25 cellular contexts compared by ENCODE assay signal in genomic region chr7:114392686-114393085, GRCh38. TPM values are rescaled to one million over a fixed set of nuclear protein-coding genes. Genes with fewer than 3 reads are reported as not detected.
DNase-seq lines count a peak whose midpoint lies in the region; ATAC-seq and TF ChIP-seq lines count a peak whose summit lies in the region.
"Had no signal": no experiment of that assay in that cellular context is flagged by ENCODE, and none has a peak within 500 bp of the region (broad histone marks: within the 10 kb centered on the region; RNA-seq: fewer than 3 reads in every experiment).

No MANE protein-coding gene starts in this region.

- peak; percentile 35 for DNase-seq in A172 (ENCODE audit: low spot score)
- DNase-seq in HT1080 (ENCODE audit: low read depth): peak; percentile 65
- DNase-seq in epithelial cell of proximal tubule (ENCODE audit: low read depth): peak; percentile 69
- DNase-seq in myocyte (ENCODE audit: low read depth): peak; percentile 98
- no peak for DNase-seq in RWPE1 (ENCODE audit: low spot score)
- DNase-seq in RPMI8226: no peak
- no peak for DNase-seq in germinal center (ENCODE audit: low spot score)
- DNase-seq: activated CD4-positive, alpha-beta memory T cell treated with anti-CD3 and anti-CD28 coated beads, Interleukin-2, amount 10 ng/mL, durations not matched to agents 7 days and 5 days; activated naive CD4-positive, alpha-beta T cell treated with anti-CD3 and anti-CD28 coated beads, Interleukin-2, amount 10 ng/mL, durations not matched to agents 7 days and 5 days; DMS153; left lung; mucosa of descending colon; MV-4-11; NCI-H1694 treated with DMSO at 0.1 percent for 48 hours; NCI-H774; nucleus accumbens; stimulated activated naive CD4-positive, alpha-beta T cell treated with Interleukin-2 at 50 U/mL for 16 hours; T-helper 2 cell; upper lobe of left lung had no signal

- CTCF ChIA-PET in RWPE1 (lab: Yijun Ruan, JAX): no interaction called here

- H3K4me3 ChIP-seq in epithelial cell of proximal tubule (ENCODE audit: low read depth, low read length): no peak overlapping the region
- H3K4me3 ChIP-seq: A549, coronary artery, K562, left lung, mucosa of descending colon, upper lobe of left lung had no signal

- POLR2A ChIA-PET in RWPE1 (lab: Yijun Ruan, JAX; ENCODE audit: low non-redundant PET): no interaction called here

- ATAC-seq in GM21447 (IDR thresholded peaks at IDR 0.05; ENCODE audit: unreplicated experiment): no peak
- ATAC-seq: A549, K562, left lung, mucosa of descending colon, sciatic nerve had no signal

- TF ChIP-seq CTCF in epithelial cell of proximal tubule (conservative IDR thresholded peaks at IDR 0.05; ENCODE audit: low read depth, low read length) (no peak), RWPE1 (conservative IDR thresholded peaks at IDR 0.05; ENCODE audit: low read depth) (no peak)

- H3K27ac ChIP-seq in RWPE1: no peak overlapping the region
- H3K27ac ChIP-seq: A549, C4-2B, coronary artery, left lung, upper lobe of left lung had no signal

RNA-seq across cellular contexts. Expression of gene FOXP2, which starts 21.9 kb away (rescaled TPM):
- 0.12 and 0.14 TPM in 2 replicates for total RNA-seq in A172 (2014; rRNA removed; shearing (Covaris generic))
- total RNA-seq in HT1080 (2014; rRNA removed; shearing (Covaris generic)): 0.37 and 0.74 TPM in 2 replicates
- 0.88 and 1.7 TPM in 2 replicates for polyA plus RNA-seq in HT1080 (2015; cell fraction: cytosol; rRNA removed)
- polyA plus RNA-seq in HT1080 (2015; cell fraction: nucleus; rRNA removed): 0.87 and 1.7 TPM in 2 replicates
- total RNA-seq in epithelial cell of proximal tubule: 0.06 and 0.22 TPM in 2 replicates
- 0.64 and 1.8 TPM in 2 replicates for total RNA-seq in myocyte
- polyA plus RNA-seq in myocyte (2012): 0.38 TPM
- total RNA-seq: activated CD4-positive, alpha-beta memory T cell treated with anti-CD3 and anti-CD28 coated beads, Interleukin-2, amount 10 ng/mL, durations not matched to agents 7 days and 5 days; K562 had no signal
- polyA plus RNA-seq: K562 had no signal

Comparison
In these comparisons a context has a peak if more than half of its experiments do, and no peak if none do; other contexts are left out.
1. DNase-seq: peak in A172 (single experiment), HT1080 (single experiment), epithelial cell of proximal tubule (single experiment) and myocyte (single experiment); none in RWPE1 (single experiment), RPMI8226 (single experiment) and germinal center (single experiment).